ENCODE assay signal across 1 cellular context in the genomic region with DNA sequence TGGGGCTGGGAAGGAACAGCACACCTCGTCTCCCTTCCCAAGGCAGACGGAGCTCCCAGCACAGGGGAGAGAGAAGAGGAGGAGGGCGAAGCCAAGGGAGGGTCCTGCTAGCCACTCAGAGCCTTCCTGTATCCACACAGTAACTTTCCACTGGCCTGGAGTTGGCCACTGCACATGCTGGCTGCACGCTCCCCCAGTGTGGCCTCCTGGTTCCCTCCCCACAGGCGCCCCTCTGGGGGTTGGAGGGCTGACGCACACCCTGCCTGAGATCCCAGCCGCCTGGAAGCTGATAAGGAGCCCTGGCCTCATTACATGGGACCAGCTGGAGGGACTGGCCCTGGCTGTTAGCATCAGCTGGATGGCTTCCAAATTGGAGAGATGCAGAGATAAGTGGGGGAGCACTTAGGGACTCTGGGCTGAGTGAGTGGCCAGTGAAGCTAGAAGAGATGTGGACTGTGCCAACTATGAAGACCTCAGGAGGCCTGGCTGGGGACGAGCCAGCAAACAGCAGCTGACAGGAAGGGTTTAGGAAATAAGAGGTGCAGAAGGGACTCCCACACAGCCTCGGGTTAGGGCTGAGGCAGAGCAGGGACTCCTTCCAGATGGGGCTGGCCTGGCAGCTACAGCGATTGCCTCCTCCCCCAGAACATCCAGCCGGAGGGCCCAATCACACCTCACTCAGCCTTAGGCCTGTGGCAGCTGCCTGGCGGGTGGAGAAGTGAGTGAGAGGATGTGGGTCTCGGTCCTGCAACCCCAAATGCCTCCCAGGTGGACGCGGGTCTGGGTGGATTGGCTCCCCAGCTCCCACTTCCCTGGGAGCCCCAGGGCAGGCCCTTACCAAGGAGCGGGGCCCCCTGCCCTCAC.
TF ChIP-seq lines count a peak whose summit lies in the region.

No MANE protein-coding gene starts in this region.

TF ChIP-seq in K562, 482 proteins besides CTCF, POLR2A, EP300 and RAD21 (continued from another document and continues in another):
- TF ChIP-seq ZNF445 (CRISPR knock-in tag; IDR thresholded peaks at IDR 0.05; ENCODE audit: low read depth) = peak; percentile 69; the same call in 1 of the 2 replicates
- TF ChIP-seq ZNF263 (CRISPR knock-in tag; IDR thresholded peaks at IDR 0.05; ENCODE audit: borderline replicate concordance) = peak; percentile 92
- no peak for TF ChIP-seq ZNF232 (CRISPR knock-in tag; IDR thresholded peaks at IDR 0.05)
- peak; percentile 58 for TF ChIP-seq PKNOX1 (IDR thresholded peaks at IDR 0.05)
- no peak for TF ChIP-seq WHSC1 (IDR thresholded peaks at IDR 0.05; ENCODE audit: low read length)
- TF ChIP-seq JUND (IDR thresholded peaks at IDR 0.05; ENCODE audit: borderline replicate concordance, low read depth, low read length) = peak; percentile 96
- peak; percentile 95; the same call in 2 of the 3 replicates for TF ChIP-seq JUND (tag; IDR thresholded peaks at IDR 0.05; ENCODE audit: borderline replicate concordance, low read depth, low read length)
- TF ChIP-seq KAT8 (IDR thresholded peaks at IDR 0.05; ENCODE audit: low read depth) = no peak
- TF ChIP-seq BRD9 (IDR thresholded peaks at IDR 0.05; ENCODE audit: low read depth, partially characterized antibody) = no peak
- TF ChIP-seq, protein P1, sequence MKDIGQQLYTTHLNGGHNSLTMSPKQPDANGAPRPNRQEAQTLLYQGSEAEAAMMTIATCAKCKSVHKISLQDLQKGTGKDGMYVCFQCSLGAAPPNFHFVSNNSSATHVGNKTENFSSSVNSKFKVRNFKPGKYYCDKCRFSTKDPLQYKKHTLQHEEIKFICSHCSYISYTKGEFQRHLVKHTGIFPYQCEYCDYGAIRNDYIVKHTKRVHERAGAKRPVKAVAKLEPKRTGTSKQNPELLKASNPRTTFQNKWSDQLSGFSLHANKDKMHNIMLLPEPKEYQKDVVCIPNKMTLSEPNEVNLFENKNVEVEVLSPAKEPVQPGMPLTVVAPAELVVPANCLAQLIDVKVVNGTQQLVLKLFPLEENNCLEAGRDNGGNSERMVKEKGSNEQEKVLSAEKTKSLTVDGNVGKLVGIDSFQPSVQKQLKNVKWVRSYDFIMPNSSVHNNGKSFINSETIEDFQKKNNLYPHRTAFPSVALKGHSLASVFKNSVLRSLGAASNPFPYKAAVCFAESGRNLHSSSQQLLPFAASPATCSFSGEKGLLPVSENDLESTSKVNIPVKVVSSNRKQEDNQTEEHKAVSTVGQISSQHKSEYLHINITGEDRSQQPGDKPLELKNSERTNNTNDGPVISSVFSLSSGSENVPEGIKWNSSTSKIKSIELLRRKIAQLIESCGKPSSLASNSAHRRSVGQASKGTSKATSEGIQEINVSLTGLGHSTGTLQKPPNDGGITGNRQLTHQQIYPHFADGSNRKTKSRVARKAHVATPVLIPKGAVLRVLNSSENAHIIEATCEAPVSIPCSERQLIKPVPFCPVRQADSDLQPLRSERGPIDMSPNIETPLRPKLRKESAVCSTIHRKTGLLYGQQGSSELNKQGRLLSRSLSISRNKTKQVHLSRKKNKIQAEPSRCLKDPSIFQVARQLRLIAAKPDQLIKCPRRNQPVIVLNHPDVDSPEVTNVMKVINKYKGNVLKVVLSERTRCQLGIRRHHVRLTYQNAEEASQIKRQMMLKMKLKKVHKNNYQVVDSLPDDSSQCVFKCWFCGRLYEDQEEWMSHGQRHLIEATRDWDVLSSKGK (CRISPR knock-in tag; IDR thresholded peaks at IDR 0.05) = no peak
- TF ChIP-seq, protein P2, sequence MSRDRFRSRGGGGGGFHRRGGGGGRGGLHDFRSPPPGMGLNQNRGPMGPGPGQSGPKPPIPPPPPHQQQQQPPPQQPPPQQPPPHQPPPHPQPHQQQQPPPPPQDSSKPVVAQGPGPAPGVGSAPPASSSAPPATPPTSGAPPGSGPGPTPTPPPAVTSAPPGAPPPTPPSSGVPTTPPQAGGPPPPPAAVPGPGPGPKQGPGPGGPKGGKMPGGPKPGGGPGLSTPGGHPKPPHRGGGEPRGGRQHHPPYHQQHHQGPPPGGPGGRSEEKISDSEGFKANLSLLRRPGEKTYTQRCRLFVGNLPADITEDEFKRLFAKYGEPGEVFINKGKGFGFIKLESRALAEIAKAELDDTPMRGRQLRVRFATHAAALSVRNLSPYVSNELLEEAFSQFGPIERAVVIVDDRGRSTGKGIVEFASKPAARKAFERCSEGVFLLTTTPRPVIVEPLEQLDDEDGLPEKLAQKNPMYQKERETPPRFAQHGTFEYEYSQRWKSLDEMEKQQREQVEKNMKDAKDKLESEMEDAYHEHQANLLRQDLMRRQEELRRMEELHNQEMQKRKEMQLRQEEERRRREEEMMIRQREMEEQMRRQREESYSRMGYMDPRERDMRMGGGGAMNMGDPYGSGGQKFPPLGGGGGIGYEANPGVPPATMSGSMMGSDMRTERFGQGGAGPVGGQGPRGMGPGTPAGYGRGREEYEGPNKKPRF (IDR thresholded peaks at IDR 0.05; ENCODE audit: low read depth, low read length) = no peak
- no peak for TF ChIP-seq MAFK (IDR thresholded peaks at IDR 0.05; ENCODE audit: low read length)
- TF ChIP-seq HMGXB4 (CRISPR knock-in tag; IDR thresholded peaks at IDR 0.05) = peak; percentile 29; the same call in 1 of the 2 replicates
- TF ChIP-seq, protein P3, sequence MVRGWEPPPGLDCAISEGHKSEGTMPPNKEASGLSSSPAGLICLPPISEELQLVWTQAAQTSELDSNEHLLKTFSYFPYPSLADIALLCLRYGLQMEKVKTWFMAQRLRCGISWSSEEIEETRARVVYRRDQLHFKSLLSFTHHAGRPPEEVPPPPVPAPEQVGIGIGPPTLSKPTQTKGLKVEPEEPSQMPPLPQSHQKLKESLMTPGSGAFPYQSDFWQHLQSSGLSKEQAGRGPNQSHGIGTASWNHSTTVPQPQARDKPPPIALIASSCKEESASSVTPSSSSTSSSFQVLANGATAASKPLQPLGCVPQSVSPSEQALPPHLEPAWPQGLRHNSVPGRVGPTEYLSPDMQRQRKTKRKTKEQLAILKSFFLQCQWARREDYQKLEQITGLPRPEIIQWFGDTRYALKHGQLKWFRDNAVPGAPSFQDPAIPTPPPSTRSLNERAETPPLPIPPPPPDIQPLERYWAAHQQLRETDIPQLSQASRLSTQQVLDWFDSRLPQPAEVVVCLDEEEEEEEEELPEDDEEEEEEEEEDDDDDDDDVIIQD (CRISPR knock-in tag; IDR thresholded peaks at IDR 0.05) = peak; percentile 83; the same call in 1 of the 2 replicates
- TF ChIP-seq CBX8 (IDR thresholded peaks at IDR 0.05; ENCODE audit: borderline replicate concordance, extremely low read depth, low read depth, low read length, poor library complexity, severe bottlenecking) = no peak
- peak in 1 of 2 experiments; percentile 91; a peak in 2 of 4 replicates for TF ChIP-seq ZMIZ1 (IDR thresholded peaks at IDR 0.05; ENCODE audit: low read depth in 2 of 2, low read length in 2 of 2)
- no peak for TF ChIP-seq NR4A1 (CRISPR knock-in tag; IDR thresholded peaks at IDR 0.05)
- peak; percentile 84 for TF ChIP-seq NR4A1 (tag; IDR thresholded peaks at IDR 0.05)
- TF ChIP-seq, protein P4, sequence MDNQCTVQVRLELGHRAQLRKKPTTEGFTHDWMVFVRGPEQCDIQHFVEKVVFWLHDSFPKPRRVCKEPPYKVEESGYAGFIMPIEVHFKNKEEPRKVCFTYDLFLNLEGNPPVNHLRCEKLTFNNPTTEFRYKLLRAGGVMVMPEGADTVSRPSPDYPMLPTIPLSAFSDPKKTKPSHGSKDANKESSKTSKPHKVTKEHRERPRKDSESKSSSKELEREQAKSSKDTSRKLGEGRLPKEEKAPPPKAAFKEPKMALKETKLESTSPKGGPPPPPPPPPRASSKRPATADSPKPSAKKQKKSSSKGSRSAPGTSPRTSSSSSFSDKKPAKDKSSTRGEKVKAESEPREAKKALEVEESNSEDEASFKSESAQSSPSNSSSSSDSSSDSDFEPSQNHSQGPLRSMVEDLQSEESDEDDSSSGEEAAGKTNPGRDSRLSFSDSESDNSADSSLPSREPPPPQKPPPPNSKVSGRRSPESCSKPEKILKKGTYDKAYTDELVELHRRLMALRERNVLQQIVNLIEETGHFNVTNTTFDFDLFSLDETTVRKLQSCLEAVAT (IDR thresholded peaks at IDR 0.05) = no peak
- no peak for TF ChIP-seq CHCHD3 (CRISPR knock-in tag; IDR thresholded peaks at IDR 0.05)
- no peak for TF ChIP-seq NCOA4 (IDR thresholded peaks at IDR 0.05; ENCODE audit: partially characterized antibody)
- no peak for TF ChIP-seq USF1 (CRISPR knock-in tag; IDR thresholded peaks at IDR 0.05)
- TF ChIP-seq, protein P5, sequence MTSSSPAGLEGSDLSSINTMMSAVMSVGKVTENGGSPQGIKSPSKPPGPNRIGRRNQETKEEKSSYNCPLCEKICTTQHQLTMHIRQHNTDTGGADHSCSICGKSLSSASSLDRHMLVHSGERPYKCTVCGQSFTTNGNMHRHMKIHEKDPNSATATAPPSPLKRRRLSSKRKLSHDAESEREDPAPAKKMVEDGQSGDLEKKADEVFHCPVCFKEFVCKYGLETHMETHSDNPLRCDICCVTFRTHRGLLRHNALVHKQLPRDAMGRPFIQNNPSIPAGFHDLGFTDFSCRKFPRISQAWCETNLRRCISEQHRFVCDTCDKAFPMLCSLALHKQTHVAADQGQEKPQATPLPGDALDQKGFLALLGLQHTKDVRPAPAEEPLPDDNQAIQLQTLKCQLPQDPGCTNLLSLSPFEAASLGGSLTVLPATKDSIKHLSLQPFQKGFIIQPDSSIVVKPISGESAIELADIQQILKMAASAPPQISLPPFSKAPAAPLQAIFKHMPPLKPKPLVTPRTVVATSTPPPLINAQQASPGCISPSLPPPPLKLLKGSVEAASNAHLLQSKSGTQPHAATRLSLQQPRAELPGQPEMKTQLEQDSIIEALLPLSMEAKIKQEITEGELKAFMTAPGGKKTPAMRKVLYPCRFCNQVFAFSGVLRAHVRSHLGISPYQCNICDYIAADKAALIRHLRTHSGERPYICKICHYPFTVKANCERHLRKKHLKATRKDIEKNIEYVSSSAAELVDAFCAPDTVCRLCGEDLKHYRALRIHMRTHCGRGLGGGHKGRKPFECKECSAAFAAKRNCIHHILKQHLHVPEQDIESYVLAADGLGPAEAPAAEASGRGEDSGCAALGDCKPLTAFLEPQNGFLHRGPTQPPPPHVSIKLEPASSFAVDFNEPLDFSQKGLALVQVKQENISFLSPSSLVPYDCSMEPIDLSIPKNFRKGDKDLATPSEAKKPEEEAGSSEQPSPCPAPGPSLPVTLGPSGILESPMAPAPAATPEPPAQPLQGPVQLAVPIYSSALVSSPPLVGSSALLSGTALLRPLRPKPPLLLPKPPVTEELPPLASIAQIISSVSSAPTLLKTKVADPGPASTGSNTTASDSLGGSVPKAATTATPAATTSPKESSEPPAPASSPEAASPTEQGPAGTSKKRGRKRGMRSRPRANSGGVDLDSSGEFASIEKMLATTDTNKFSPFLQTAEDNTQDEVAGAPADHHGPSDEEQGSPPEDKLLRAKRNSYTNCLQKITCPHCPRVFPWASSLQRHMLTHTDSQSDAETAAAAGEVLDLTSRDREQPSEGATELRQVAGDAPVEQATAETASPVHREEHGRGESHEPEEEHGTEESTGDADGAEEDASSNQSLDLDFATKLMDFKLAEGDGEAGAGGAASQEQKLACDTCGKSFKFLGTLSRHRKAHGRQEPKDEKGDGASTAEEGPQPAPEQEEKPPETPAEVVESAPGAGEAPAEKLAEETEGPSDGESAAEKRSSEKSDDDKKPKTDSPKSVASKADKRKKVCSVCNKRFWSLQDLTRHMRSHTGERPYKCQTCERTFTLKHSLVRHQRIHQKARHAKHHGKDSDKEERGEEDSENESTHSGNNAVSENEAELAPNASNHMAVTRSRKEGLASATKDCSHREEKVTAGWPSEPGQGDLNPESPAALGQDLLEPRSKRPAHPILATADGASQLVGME (CRISPR knock-in tag; IDR thresholded peaks at IDR 0.05) = peak; percentile 70
